ENCODE assay signal across 1 cellular context in the genomic region with DNA sequence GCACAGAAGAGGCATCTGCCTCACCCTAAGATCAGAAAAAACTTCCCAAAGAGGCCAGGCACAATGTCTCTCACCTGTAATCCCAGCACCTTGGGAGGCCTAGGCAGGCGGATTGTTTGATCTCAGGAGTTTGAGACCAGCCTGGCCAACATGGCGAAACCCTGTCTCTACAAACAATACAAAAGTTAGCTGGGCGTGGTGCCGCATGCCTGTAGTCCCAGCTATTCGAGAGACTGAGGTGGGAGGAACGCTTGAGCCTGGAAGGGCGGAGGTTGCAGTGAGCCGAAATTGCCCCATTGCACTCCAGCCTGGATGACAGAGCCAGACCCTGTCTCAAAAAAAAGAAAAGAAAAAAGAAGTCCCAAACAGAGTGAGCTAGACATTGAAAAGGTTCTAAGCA.
A peak's percentile ranks its signal among the peaks of the same experiment; 100 is the strongest.
TF ChIP-seq lines count a peak whose summit lies in the region.

No MANE protein-coding gene starts in this region.

TF ChIP-seq in H1, 55 proteins besides CTCF, POLR2A, EP300 and RAD21:
- no peak for TF ChIP-seq TAF7 (optimal IDR thresholded peaks at IDR 0.05; ENCODE audit: borderline replicate concordance, low read depth, low read length)
- TF ChIP-seq TEAD4 (IDR thresholded peaks at IDR 0.05; ENCODE audit: low read depth, low read length), result no peak
- TF ChIP-seq, protein P1, sequence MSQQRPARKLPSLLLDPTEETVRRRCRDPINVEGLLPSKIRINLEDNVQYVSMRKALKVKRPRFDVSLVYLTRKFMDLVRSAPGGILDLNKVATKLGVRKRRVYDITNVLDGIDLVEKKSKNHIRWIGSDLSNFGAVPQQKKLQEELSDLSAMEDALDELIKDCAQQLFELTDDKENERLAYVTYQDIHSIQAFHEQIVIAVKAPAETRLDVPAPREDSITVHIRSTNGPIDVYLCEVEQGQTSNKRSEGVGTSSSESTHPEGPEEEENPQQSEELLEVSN (IDR thresholded peaks at IDR 0.05), result 0 out of 2 replicates have a peak, but pooled peaks have one; percentile 29
- no peak for TF ChIP-seq RFX5 (IDR thresholded peaks at IDR 0.05; ENCODE audit: borderline replicate concordance, low read depth, low read length)
